21 cellular contexts compared by ENCODE assay signal in genomic region chr6:14206351-14206750, GRCh38.
DNase-seq lines count a peak whose midpoint lies in the region; ATAC-seq, FAIRE-seq and TF ChIP-seq lines count a peak whose summit lies in the region.
"Had no signal": no experiment of that assay in that cellular context is flagged by ENCODE, and none has a peak within 500 bp of the region (broad histone marks: within the 10 kb centered on the region; RNA-seq: fewer than 3 reads in every experiment).

No MANE protein-coding gene starts in this region.

- H3K4me1 ChIP-seq in A549 (peaks cover 22% of the 10 kb centered on the region; the same call in 2 of the 3 replicates), small intestine (ENCODE audit: control insufficient read depth in 2 of 2, insufficient read depth in 1 of 2, low read depth in 1 of 2, low read length in 1 of 2) (peaks cover 0 to 3% of the 10 kb centered on the region in 2 donors)

- peak overlapping the region in 1 of 2 experiments; percentile 5; a peak in 1 of 6 replicates for H3K27ac ChIP-seq in A549
- no peak overlapping the region for H3K27ac ChIP-seq in small intestine (ENCODE audit: low read depth in 1 of 2, low read length in 1 of 2)
- H3K27ac ChIP-seq: GM23248 had no signal

- no peak for FAIRE-seq in A549 (lab: Jason Lieb, UNC)
- FAIRE-seq in small intestine (lab: Jason Lieb, UNC), result no peak
- no peak for FAIRE-seq in GM12892 (lab: Jason Lieb, UNC)
- FAIRE-seq: GM12891, GM19239, H1 had no signal

- POLR2A ChIA-PET in A549 (lab: Yijun Ruan, JAX), result no interaction called here

- 74% methylated on average over 2 of the region's 2 CpGs for WGBS in A549 (ENCODE audit: missing lambda C conversion rate)
- WGBS in small intestine, 3 donors, result 42 to 72% (median 44%) methylated on average over 2 of the region's 2 CpGs

- H3K27me3 ChIP-seq in small intestine (ENCODE audit: control insufficient read depth in 2 of 2, insufficient read depth in 2 of 2, low read length in 2 of 2), result no peaks in the 10 kb centered on the region

- no peaks in the 10 kb centered on the region for H3K36me3 ChIP-seq in small intestine (ENCODE audit: control insufficient read depth in 2 of 2, insufficient read depth in 2 of 2, low read length in 2 of 2)

- no peak for TF ChIP-seq EP300 in A549 (IDR thresholded peaks at IDR 0.05)

- no peak for ATAC-seq in A549
- no peak for ATAC-seq in GM18868 (IDR thresholded peaks at IDR 0.05; ENCODE audit: unreplicated experiment)
- no peak for ATAC-seq in HG02623 (IDR thresholded peaks at IDR 0.05; ENCODE audit: unreplicated experiment)

- TF ChIP-seq RAD21 in A549 (conservative IDR thresholded peaks at IDR 0.05 in 1 of 2, IDR thresholded peaks at IDR 0.05 in 1 of 2), result no peak

- no peaks in the 10 kb centered on the region for H3K9me3 ChIP-seq in A549
- no peaks in the 10 kb centered on the region for H3K9me3 ChIP-seq in small intestine (ENCODE audit: control insufficient read depth, low read depth)

- no peak for DNase-seq in A549 (ENCODE audit: low read depth in 1 of 2, low spot score in 1 of 2)
- DNase-seq in NCI-H226, result peak; percentile 62
- DNase-seq in fibroblast of pulmonary artery (ENCODE audit: low read depth), result peak; percentile 14
- peak; percentile 48 for DNase-seq in small intestine
- no peak for DNase-seq in GM12892 (ENCODE audit: insufficient read length)
- DNase-seq: 8988T; C1 segment of cervical spinal cord; Calu3; CD4-positive, alpha-beta memory T cell; COR-L47; DMS53; DMS79 treated with DMSO at 0.1 percent for 48 hours; GF-D8; GM23248; H7; HCEC 1CT had no signal

- H3K4me2 ChIP-seq in A549, result 0 out of 3 replicates have a peak overlapping the region, but pooled peaks have one; percentile 4

- TF ChIP-seq CTCF in A549 (IDR thresholded peaks at IDR 0.05), result no peak
- TF ChIP-seq CTCF in fibroblast of pulmonary artery (IDR thresholded peaks at IDR 0.05; ENCODE audit: low read length, missing control alignments), result no peak

- CTCF ChIA-PET in A549 (lab: Yijun Ruan, JAX), result interaction anchor here (1.2 kb wide), 1 partner anchor 1235 kb away, joined by 4 read pairs; no protein-coding TSS in a partner anchor

- H3K4me3 ChIP-seq in A549 (no peak overlapping the region), fibroblast of pulmonary artery (replicated peaks; ENCODE audit: low read depth, low read length) (no peak overlapping the region), small intestine (ENCODE audit: low read depth in 1 of 2, low read length in 2 of 2) (no peak overlapping the region)
- H3K4me3 ChIP-seq: GM23248 had no signal

- no peak for TF ChIP-seq POLR2A in A549 (IDR thresholded peaks at IDR 0.05; ENCODE audit: low read length)
- no peak for TF ChIP-seq POLR2A in GM12892 (IDR thresholded peaks at IDR 0.05; ENCODE audit: low read depth, low read length)

TF ChIP-seq in A549, 52 proteins besides CTCF, POLR2A, EP300 and RAD21:
- TF ChIP-seq ZFP36 (IDR thresholded peaks at IDR 0.05; ENCODE audit: borderline replicate concordance, partially characterized antibody) (no peak), KDM1A (IDR thresholded peaks at IDR 0.05; ENCODE audit: low read depth) (no peak), NR3C1 (IDR thresholded peaks at IDR 0.05) (no peak), ELK1 (IDR thresholded peaks at IDR 0.05; ENCODE audit: low read depth, low read length) (no peak), CBX2 (IDR thresholded peaks at IDR 0.05; ENCODE audit: borderline replicate concordance, low read depth) (no peak), CEBPB (IDR thresholded peaks at IDR 0.05) (no peak), NPAS2 (CRISPR knock-in tag; IDR thresholded peaks at IDR 0.05; ENCODE audit: borderline replicate concordance) (no peak), HMGXB4 (CRISPR knock-in tag; IDR thresholded peaks at IDR 0.05; ENCODE audit: borderline replicate concordance) (no peak), BHLHE40 (IDR thresholded peaks at IDR 0.05; ENCODE audit: low read depth, low read length) (no peak), MAFK (IDR thresholded peaks at IDR 0.05; ENCODE audit: partially characterized antibody) (no peak), ESRRA (IDR thresholded peaks at IDR 0.05; ENCODE audit: borderline replicate concordance, low read length) (no peak)

Comparison
In these comparisons a context has a peak if more than half of its experiments do, and no peak if none do; other contexts are left out.
1. DNase-seq: peak in NCI-H226 (single experiment), fibroblast of pulmonary artery (single experiment) and small intestine (single experiment); none in A549 (0 of 2) and GM12892 (single experiment).